In genomic region chr4:53593765-53594164, GRCh38 we compare ENCODE assay signal across 26 cellular contexts. TPM values are rescaled to one million over a fixed set of nuclear protein-coding genes. Genes with fewer than 3 reads are reported as not detected.
DNase-seq lines count a peak whose midpoint lies in the region; ATAC-seq, FAIRE-seq and TF ChIP-seq lines count a peak whose summit lies in the region.
"Had no signal": no experiment of that assay in that cellular context is flagged by ENCODE, and none has a peak within 500 bp of the region (broad histone marks: within the 10 kb centered on the region; RNA-seq: fewer than 3 reads in every experiment).

No MANE protein-coding gene starts in this region.

- DNase-seq in GM23338 (ENCODE audit: low spot score) (no peak), H1 (ENCODE audit: low read depth in 1 of 2, low spot score in 2 of 2) (no peak), NCI-H446 treated with DMSO at 0.1 percent for 48 hours (lab: John Stamatoyannopoulos, UW) (no peak), DMS153 (lab: John Stamatoyannopoulos, UW) (no peak), germinal center (ENCODE audit: low spot score) (no peak)
- DNase-seq: activated CD4-positive, alpha-beta T cell treated with anti-CD3 and anti-CD28 coated beads, Interleukin-2, amount 50 U/mL, for 1 hour; activated CD4-positive, CD25-positive, alpha-beta regulatory T cell; activated effector memory CD4-positive, alpha-beta T cell treated with anti-CD3 and anti-CD28 coated beads, Interleukin-2, amount 50 U/mL, for 16 hours; activated T-cell treated with anti-CD3 and anti-CD28 coated beads, Interleukin-2, amount 50 U/mL, for 24 hours; effector CD8-positive, alpha-beta T cell; foreskin fibroblast; immature natural killer cell; NCI-H1092; NCI-H187 treated with DMSO at 0.1 percent for 48 hours had no signal

- no peak overlapping the region for H2BK15ac ChIP-seq in H1 (ENCODE audit: low read length)

- H3K9me3 Mint-ChIP-seq in GM23338, result no peaks in the 10 kb centered on the region; the same call in 2 of the 3 replicates
- H3K9me3 Mint-ChIP-seq: activated T-cell treated with anti-CD3 and anti-CD28 coated beads, Interleukin-2, amount 50 U/mL, for 24 hours; memory B cell; neural progenitor cell; stimulated activated memory B cell treated with anti-CD40 and anti-IgM and Interleukin-4, amounts not matched to agents 10 μg/mL and 1 μg/mL and 100 μg/mL, for 72 hours had no signal

- H3K4me1 ChIP-seq in GM23338 (ENCODE audit: insufficient read depth) (peaks cover 29% of the 10 kb centered on the region), HUES64 (ENCODE audit: insufficient read depth, low read length) (peaks cover 55% of the 10 kb centered on the region), H1 (replicated peaks in 1 of 4; ENCODE audit: control insufficient read depth in 3 of 4, insufficient read depth in 4 of 4, low read length in 3 of 4) (peaks cover 5 to 16% (median 12%) of the 10 kb centered on the region in 4 experiments), iPS-20b (ENCODE audit: insufficient read depth, low read length) (peaks cover 32% of the 10 kb centered on the region)

- H3K27me3 ChIP-seq in GM23338 (ENCODE audit: insufficient read depth) (no peaks in the 10 kb centered on the region), HUES64 (ENCODE audit: insufficient read depth, low read length) (no peaks in the 10 kb centered on the region), H1 (replicated peaks in 1 of 4; ENCODE audit: control insufficient read depth in 3 of 4, extremely low read depth in 1 of 4, insufficient read depth in 3 of 4, low read length in 3 of 4) (no peaks in the 10 kb centered on the region), iPS-20b (ENCODE audit: insufficient read depth, low read length) (no peaks in the 10 kb centered on the region)
- H3K27me3 ChIP-seq: BLaER1 treated with 17β-estradiol and CSF1 and Interleukin-3, amounts not matched to agents 10 nM and 100 nM; pancreas; upper lobe of left lung had no signal

- H3K27me3 Mint-ChIP-seq in GM23338 (ENCODE audit: insufficient read depth, low read depth, poor library complexity), result peaks cover 6% of the 10 kb centered on the region

- TF ChIP-seq CTCF in GM23338 (conservative IDR thresholded peaks at IDR 0.05; ENCODE audit: low read depth in 2 of 2), result no peak
- TF ChIP-seq CTCF in H1 (IDR thresholded peaks at IDR 0.05; ENCODE audit: control extremely low read depth in 1 of 3, insufficient read depth in 1 of 3, low read depth in 1 of 3, low read length in 3 of 3), result no peak

- no peaks in the 10 kb centered on the region for H4K20me1 ChIP-seq in GM23338 (replicated peaks; ENCODE audit: insufficient read depth)
- H4K20me1 ChIP-seq in H1 (replicated peaks in 1 of 2; ENCODE audit: control insufficient read depth in 1 of 2, insufficient read depth in 2 of 2, low read length in 2 of 2), result no peaks in the 10 kb centered on the region
- H4K20me1 ChIP-seq: BLaER1 treated with 17β-estradiol and CSF1 and Interleukin-3, amounts not matched to agents 10 nM and 100 nM had no signal

- H3K23me2 ChIP-seq in H1 (ENCODE audit: low read depth, low read length), result peaks cover 7% of the 10 kb centered on the region; the same call in 1 of the 2 replicates

- WGBS in HUES64, result 81% methylated on average over 2 of the region's 2 CpGs
- WGBS in H1 (ENCODE audit: extremely low coverage in 1 of 2, insufficient coverage in 1 of 2, insufficient read length in 1 of 2, insufficient replicate concordance in 2 of 2, low coverage in 1 of 2, low lambda C conversion rate in 2 of 2, missing lambda C conversion rate in 1 of 2), 2 experiments, result 97% methylated on average over 2 of the region's 2 CpGs; no CpG with 5 or more reads in 1 of the 2 experiments

- no peak overlapping the region for H4K5ac ChIP-seq in H1 (ENCODE audit: insufficient read length, low read depth, low read length)

- no peak overlapping the region for H4K8ac ChIP-seq in H1 (ENCODE audit: extremely low read depth, insufficient read depth, low read length)

- no peak for ATAC-seq in GM23338
- ATAC-seq: stimulated activated memory B cell treated with anti-CD40 and anti-IgM and Interleukin-4, amounts not matched to agents 10 μg/mL and 1 μg/mL and 100 μg/mL, for 72 hours had no signal

- H3K9ac ChIP-seq in HUES64 (ENCODE audit: low read depth, low read length) (no peak overlapping the region; the same call in 1 of the 2 replicates), H1 (replicated peaks in 1 of 4; ENCODE audit: extremely low read depth in 1 of 4, low read depth in 3 of 4, low read length in 3 of 4) (no peak overlapping the region), iPS-20b (ENCODE audit: low read depth, low read length) (peak overlapping the region; percentile 67; the same call in 1 of the 2 replicates)
- H3K9ac ChIP-seq: BLaER1 treated with 17β-estradiol and CSF1 and Interleukin-3, amounts not matched to agents 10 nM and 100 nM; neural progenitor cell had no signal

- no peak overlapping the region for H3K56ac ChIP-seq in H1 (replicated peaks; ENCODE audit: insufficient read length, low read depth, low read length)

- peaks cover 70% of the 10 kb centered on the region for H3K4me1 Mint-ChIP-seq in GM23338

- TF ChIP-seq EP300 in H1 (IDR thresholded peaks at IDR 0.05; ENCODE audit: borderline replicate concordance in 1 of 2, low read depth in 2 of 2, low read length in 2 of 2), result no peak

- no peak overlapping the region; the same call in 2 of the 3 replicates for H3K4me3 Mint-ChIP-seq in GM23338
- H3K4me3 Mint-ChIP-seq: activated naive CD8-positive, alpha-beta T cell; activated T-cell treated with anti-CD3 and anti-CD28 coated beads, Interleukin-2, amount 50 U/mL, for 24 hours; immature natural killer cell; memory B cell; neural progenitor cell; stimulated activated memory B cell treated with anti-CD40 and anti-IgM and Interleukin-4, amounts not matched to agents 10 μg/mL and 1 μg/mL and 100 μg/mL, for 72 hours had no signal

- no peak for FAIRE-seq in H1 (lab: Jason Lieb, UNC)
- FAIRE-seq: colon, pancreas had no signal

- CTCF ChIA-PET in H1 (lab: Charles Lee; ENCODE audit: partially characterized antibody), result interaction anchor here (0.9 to 2.9 kb wide), 3 partner anchors 8 to 639 kb away, joined by 3 to 9 read pairs (median 4); no protein-coding TSS in a partner anchor

- H3K14ac ChIP-seq in H1 (ENCODE audit: insufficient read length), result no peak overlapping the region

- H3K4me2 ChIP-seq in GM23338, result peak overlapping the region; percentile 84
- H3K4me2 ChIP-seq in H1 (ENCODE audit: insufficient read depth in 1 of 2, low read depth in 2 of 2, low read length in 2 of 2), result peak overlapping the region; percentile 72 to 98; a peak in 3 of 4 replicates
- H3K4me2 ChIP-seq: BLaER1 treated with 17β-estradiol and CSF1 and Interleukin-3, amounts not matched to agents 10 nM and 100 nM had no signal

- H3K23ac ChIP-seq in H1 (ENCODE audit: insufficient read length), result no peak overlapping the region

- H3K4me3 ChIP-seq in GM23338 (peak overlapping the region; percentile 60; the same call in 1 of the 2 replicates), HUES64 (ENCODE audit: low read length) (peak overlapping the region; percentile 54; the same call in 1 of the 2 replicates), H1 (ENCODE audit: extremely low read depth in 1 of 4, insufficient read depth in 2 of 4, low read depth in 3 of 4, low read length in 4 of 4) (peak overlapping the region in 1 of 4 experiments; percentile 60; a peak in 2 of 8 replicates), iPS-20b (ENCODE audit: low read length) (peak overlapping the region; percentile 72; the same call in 1 of the 2 replicates)
- H3K4me3 ChIP-seq: BLaER1 treated with 17β-estradiol and CSF1 and Interleukin-3, amounts not matched to agents 10 nM and 100 nM had no signal

- no peak for TF ChIP-seq POLR2A in H1 (IDR thresholded peaks at IDR 0.05; ENCODE audit: control extremely low read depth in 1 of 2, low read depth in 2 of 2, low read length in 2 of 2)

- peak overlapping the region; percentile 82 for H3K27ac ChIP-seq in GM23338 (ENCODE audit: low read depth)
- peak overlapping the region; percentile 91; the same call in 1 of the 2 replicates for H3K27ac ChIP-seq in HUES64 (ENCODE audit: low read depth, low read length)
- no peak overlapping the region for H3K27ac ChIP-seq in H1 (ENCODE audit: low read depth, low read length)
- H3K27ac ChIP-seq in iPS-20b (ENCODE audit: low read length), result no peak overlapping the region
- H3K27ac ChIP-seq: BLaER1 treated with 17β-estradiol and CSF1 and Interleukin-3, amounts not matched to agents 10 nM and 100 nM; neural progenitor cell had no signal

- no peaks in the 10 kb centered on the region for H3K79me1 ChIP-seq in H1 (ENCODE audit: low read depth, low read length)

- H3F3A ChIP-seq in GM23338 (replicated peaks; ENCODE audit: low read depth), result no peaks in the 10 kb centered on the region

- no peaks in the 10 kb centered on the region for H3K36me3 ChIP-seq in GM23338 (ENCODE audit: insufficient read depth)
- no peaks in the 10 kb centered on the region for H3K36me3 ChIP-seq in HUES64 (ENCODE audit: insufficient read depth, low read length)
- no peaks in the 10 kb centered on the region for H3K36me3 ChIP-seq in H1 (ENCODE audit: control insufficient read depth in 2 of 4, insufficient read depth in 4 of 4, low read length in 3 of 4)
- no peaks in the 10 kb centered on the region for H3K36me3 ChIP-seq in iPS-20b (ENCODE audit: insufficient read depth, low read depth, low read length)
- H3K36me3 ChIP-seq: BLaER1 treated with 17β-estradiol and CSF1 and Interleukin-3, amounts not matched to agents 10 nM and 100 nM; neural progenitor cell; pancreas; upper lobe of left lung had no signal

- H3K36me3 Mint-ChIP-seq in GM23338 (ENCODE audit: low read depth), result no peaks in the 10 kb centered on the region
- H3K36me3 Mint-ChIP-seq: activated naive CD8-positive, alpha-beta T cell; memory B cell; neural progenitor cell; stimulated activated memory B cell treated with anti-CD40 and anti-IgM and Interleukin-4, amounts not matched to agents 10 μg/mL and 1 μg/mL and 100 μg/mL, for 72 hours had no signal

- H3K27ac Mint-ChIP-seq in GM23338, result no peak overlapping the region
- H3K27ac Mint-ChIP-seq: activated naive CD8-positive, alpha-beta T cell; activated T-cell treated with anti-CD3 and anti-CD28 coated beads, Interleukin-2, amount 50 U/mL, for 24 hours; immature natural killer cell; memory B cell; neural progenitor cell; stimulated activated memory B cell treated with anti-CD40 and anti-IgM and Interleukin-4, amounts not matched to agents 10 μg/mL and 1 μg/mL and 100 μg/mL, for 72 hours had no signal

- no peaks in the 10 kb centered on the region for H3K9me3 ChIP-seq in HUES64 (ENCODE audit: insufficient read depth, low read depth, low read length)
- H3K9me3 ChIP-seq in H1 (ENCODE audit: insufficient read depth in 2 of 2, low read depth in 1 of 2, low read length in 1 of 2), result no peaks in the 10 kb centered on the region
- no peaks in the 10 kb centered on the region for H3K9me3 ChIP-seq in iPS-20b (ENCODE audit: insufficient read depth, low read depth, low read length)
- H3K9me3 ChIP-seq: BLaER1 treated with 17β-estradiol and CSF1 and Interleukin-3, amounts not matched to agents 10 nM and 100 nM; pancreas; upper lobe of left lung had no signal

- no peak overlapping the region for H3K18ac ChIP-seq in H1 (ENCODE audit: extremely low read depth, low read length)

- H2AFZ ChIP-seq in GM23338 (no peak overlapping the region), H1 (ENCODE audit: low read length) (no peak overlapping the region)

- H2AK5ac ChIP-seq in H1 (ENCODE audit: low read depth, low read length), result no peak overlapping the region

- H3K4ac ChIP-seq in H1 (replicated peaks; ENCODE audit: insufficient read length, low read depth, low read length), result no peak overlapping the region

- POLR2A ChIA-PET in H1 (lab: Charles Lee; ENCODE audit: partially characterized antibody), result interaction anchor here (1.0 kb wide), 1 partner anchor 11 kb away, joined by 3 read pairs; no protein-coding TSS in a partner anchor

- no peak for TF ChIP-seq RAD21 in H1 (IDR thresholded peaks at IDR 0.05 in 1 of 2, conservative IDR thresholded peaks at IDR 0.05 in 1 of 2; ENCODE audit: low read depth in 2 of 2, low read length in 2 of 2)

- H3K79me2 ChIP-seq in GM23338 (replicated peaks; ENCODE audit: insufficient read depth), result no peaks in the 10 kb centered on the region
- no peaks in the 10 kb centered on the region for H3K79me2 ChIP-seq in H1 (ENCODE audit: control insufficient read depth in 1 of 2, insufficient read depth in 2 of 2, low read length in 2 of 2)

- no peak overlapping the region for H2BK120ac ChIP-seq in H1 (replicated peaks; ENCODE audit: low read depth, low read length)

- no peak overlapping the region for H2BK5ac ChIP-seq in H1 (ENCODE audit: low read depth, low read length)

- no peak overlapping the region for H2BK12ac ChIP-seq in H1 (ENCODE audit: low read depth, low read length)

- H2BK20ac ChIP-seq in H1 (ENCODE audit: low read length), result no peak overlapping the region

- peaks cover 10% of the 10 kb centered on the region; the same call in 1 of the 2 replicates for H3K9me2 ChIP-seq in GM23338 (ENCODE audit: insufficient read depth)

- no peak overlapping the region for H4K91ac ChIP-seq in H1 (replicated peaks; ENCODE audit: insufficient read length, low read length)

RNA-seq across cellular contexts. Expression of gene LNX1, which starts 2.5 kb away (rescaled TPM):
- total RNA-seq in GM23338 (2014; rRNA removed; shearing (Covaris generic)), result 5.4 and 7.3 TPM in 2 replicates
- 5.0 and 6.4 TPM in 2 replicates for polyA plus RNA-seq in GM23338 (2016; fragmentation: Nextera tagmentation; extraction: Ambion mirVana)
- 0.90 TPM for polyA plus RNA-seq in HUES64 (2013, experiment 1 of 2)
- polyA plus RNA-seq in HUES64 (2013, experiment 2 of 2), result 1.5 TPM
- total RNA-seq in H1 (2021; fragmentation: NEBNext Ultra II Directional; extraction: Animal tissue kit (Norgen Biotek cat#: 25700)), result 3.1 and 3.8 TPM in 2 replicates
- 2.7 TPM in 2 replicates for polyA plus RNA-seq in H1 (2011; rRNA removed)
- polyA plus RNA-seq in H1 (2011; cell fraction: cytosol; rRNA removed), result 3.3 TPM
- 7.2 TPM for polyA plus RNA-seq in H1 (2011; cell fraction: nucleus; rRNA removed)
- 2.1 to 3.7 TPM (median 3.1 TPM) in 4 replicates for polyA plus RNA-seq in H1 (2012, experiment 1 of 2)
- polyA plus RNA-seq in H1 (2012, experiment 2 of 2), result 1.2 TPM
- 2.9 TPM for polyA plus RNA-seq in H1 (2013, experiment 1 of 2)
- polyA plus RNA-seq in H1 (2013, experiment 2 of 2), result 3.0 TPM
- 11.0 and 15.6 TPM in 2 replicates for polyA minus RNA-seq in H1 (2011; rRNA and poly(A)+ RNA removed)
- 4.8 TPM for polyA minus RNA-seq in H1 (2011; cell fraction: cytosol; rRNA and poly(A)+ RNA removed)
- 12.8 TPM for polyA minus RNA-seq in H1 (2011; cell fraction: nucleus; rRNA and poly(A)+ RNA removed)
- total RNA-seq: G401; T-helper 1 cell treated with Interleukin-12 subunit alpha and Interleukin-12 subunit beta and Interleukin-4 antibody, amounts not matched to agents 30 ng/mL and 1 ng/mL, for 36 hours had no signal

Comparison
In these comparisons a context has a peak if more than half of its experiments do, and no peak if none do; other contexts are left out.
1. H3K27ac ChIP-seq: peak in GM23338 (single experiment) and HUES64 (single experiment); none in H1 (single experiment) and iPS-20b (single experiment).